In the genomic region with DNA sequence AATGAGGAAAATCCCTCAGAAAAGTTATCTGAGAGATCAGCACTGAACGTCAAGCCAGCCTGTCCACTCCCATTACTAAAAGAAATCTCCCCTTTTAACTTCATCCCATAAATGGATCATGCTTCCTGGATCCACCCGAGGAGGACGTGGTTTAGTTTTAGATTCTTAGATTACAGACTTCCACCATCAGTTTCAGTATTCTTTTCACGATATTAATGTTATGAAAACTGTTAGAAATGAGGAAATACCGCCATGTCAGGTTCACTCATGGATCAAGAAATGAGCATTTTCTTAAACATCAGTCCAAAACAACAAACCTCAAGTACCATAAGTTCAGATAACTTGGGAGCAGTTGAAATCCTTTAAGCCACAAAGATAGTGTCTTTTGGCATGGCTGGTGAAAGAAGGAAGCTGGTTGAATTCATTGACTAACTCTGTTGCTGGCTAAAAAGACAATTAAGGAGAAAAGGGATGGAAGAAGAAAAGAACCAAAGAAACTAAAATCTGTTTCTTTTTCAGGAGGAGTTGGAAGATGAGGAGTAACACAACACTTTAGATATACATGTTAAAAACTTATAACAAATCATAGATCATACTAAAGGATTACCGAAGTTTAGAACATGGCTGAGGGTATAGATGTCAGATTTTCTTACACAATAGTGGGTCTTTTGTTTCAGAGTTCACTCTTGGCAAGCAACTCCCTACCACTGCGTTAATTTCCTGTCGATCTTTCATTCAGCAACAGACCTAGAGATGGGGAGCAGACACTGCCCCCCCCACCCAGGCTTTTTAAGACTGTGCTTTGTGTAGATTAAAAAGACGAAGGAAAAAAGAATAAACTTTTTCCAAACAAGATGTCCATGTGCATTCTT, we compare ENCODE assay signal across 9 cellular contexts. TPM values are rescaled to one million over a fixed set of nuclear protein-coding genes. Genes with fewer than 3 reads are reported as not detected.
DNase-seq lines count a peak whose midpoint lies in the region; ATAC-seq, FAIRE-seq and TF ChIP-seq lines count a peak whose summit lies in the region.
"Had no signal": no experiment of that assay in that cellular context is flagged by ENCODE, and none has a peak within 500 bp of the region (broad histone marks: within the 10 kb centered on the region; RNA-seq: fewer than 3 reads in every experiment).

No MANE protein-coding gene starts in this region.

- POLR2A ChIA-PET in MCF 10A (lab: Yijun Ruan, JAX) = interaction anchor here (0.6 to 4.2 kb wide), 5 partner anchors 8 to 403 kb away, joined by 3 to 16 read pairs (median 4); no protein-coding TSS in a partner anchor

- H3K27me3 Mint-ChIP-seq in MCF 10A (ENCODE audit: insufficient read depth, unreplicated experiment) = no peaks in the 10 kb centered on the region
- H3K27me3 Mint-ChIP-seq: activated naive CD8-positive, alpha-beta T cell had no signal

- no peak overlapping the region for H3K4me3 ChIP-seq in Karpas-422 (ENCODE audit: low read length)
- peak overlapping the region in 1 of 2 donors; percentile 31 for H3K4me3 ChIP-seq in stomach smooth muscle (ENCODE audit: low read length in 2 of 2)

- H3K9me2 ChIP-seq in Karpas-422 (replicated peaks; ENCODE audit: insufficient read depth, low read length) = no peaks in the 10 kb centered on the region

- H3K9me3 ChIP-seq in Karpas-422 (ENCODE audit: low read length) (no peaks in the 10 kb centered on the region), stomach smooth muscle (ENCODE audit: control insufficient read depth in 2 of 2, low read length in 2 of 2) (no peaks in the 10 kb centered on the region)

- no peaks in the 10 kb centered on the region for H3K9me3 Mint-ChIP-seq in MCF 10A (ENCODE audit: unreplicated experiment)

- H3K27me3 ChIP-seq in Karpas-422 (ENCODE audit: low read length) = no peaks in the 10 kb centered on the region
- H3K27me3 ChIP-seq in stomach smooth muscle (ENCODE audit: control insufficient read depth in 1 of 2, insufficient read depth in 2 of 2, low read length in 2 of 2) = no peaks in the 10 kb centered on the region

- no peak for TF ChIP-seq POLR2A in GM12892 (IDR thresholded peaks at IDR 0.05; ENCODE audit: low read depth, low read length)

- peaks cover 31% of the 10 kb centered on the region for H3K79me2 ChIP-seq in Karpas-422 (ENCODE audit: low read length)

- CTCF ChIA-PET in MCF 10A (lab: Yijun Ruan, JAX) = interaction anchor here (0.5 to 1.6 kb wide), 3 partner anchors 8 to 44 kb away, joined by 3 to 4 read pairs (median 4); no protein-coding TSS in a partner anchor

- H3K36me3 ChIP-seq in Karpas-422 (ENCODE audit: insufficient read depth, low read length) (no peaks in the 10 kb centered on the region), stomach smooth muscle (ENCODE audit: control insufficient read depth in 2 of 2, insufficient read depth in 2 of 2, low read length in 2 of 2) (no peaks in the 10 kb centered on the region)

- H4K20me1 ChIP-seq in Karpas-422 (ENCODE audit: insufficient read depth, low read depth, low read length) = no peaks in the 10 kb centered on the region

- FAIRE-seq in GM12892 (lab: Jason Lieb, UNC) = no peak

- peak overlapping the region; percentile 24 for H3K4me2 ChIP-seq in Karpas-422 (ENCODE audit: low read depth, low read length, poor library complexity, severe bottlenecking)

- peak overlapping the region; percentile 38 for H3K4me3 Mint-ChIP-seq in MCF 10A (ENCODE audit: unreplicated experiment)
- H3K4me3 Mint-ChIP-seq: activated naive CD8-positive, alpha-beta T cell had no signal

- H3K27ac Mint-ChIP-seq in MCF 10A (ENCODE audit: low read depth, unreplicated experiment) = peak overlapping the region; percentile 61
- H3K27ac Mint-ChIP-seq: activated naive CD8-positive, alpha-beta T cell had no signal

- intact Hi-C loops in MCF 10A (cut with micrococcal nuclease) = loop anchor here (2.0 kb wide), 1 partner anchor 52 kb away; no protein-coding TSS in a partner anchor

- peaks cover 19% of the 10 kb centered on the region for H3K4me1 Mint-ChIP-seq in MCF 10A (ENCODE audit: insufficient read depth, unreplicated experiment)

- DNase-seq in Karpas-422 (no peak), MCF 10A (ENCODE audit: unreplicated experiment) (peak; percentile 58), iris pigment epithelial cell (ENCODE audit: low read depth) (peak; percentile 71), GM12892 (ENCODE audit: insufficient read length) (no peak), activated gamma-delta T cell (lab: John Stamatoyannopoulos, UW) (no peak)
- DNase-seq in stimulated activated naive CD8-positive, alpha-beta T cell treated with anti-CD3 and anti-CD28 coated beads, Interleukin-15, Interleukin-2, amounts not matched to agents 100 U/mL and 50 U/mL, for 24 hours = no peak

- H3K9ac ChIP-seq in Karpas-422 (ENCODE audit: low read length) = no peak overlapping the region
- H3K9ac ChIP-seq in stomach smooth muscle (ENCODE audit: low read length in 2 of 2) = peak overlapping the region; percentile 13 to 35

- no TSS peak for BruUV-seq in MCF 10A (replicated peaks; lab: Mats Ljungman, UMichigan)

- peaks cover 70% of the 10 kb centered on the region for H3K4me1 ChIP-seq in Karpas-422 (ENCODE audit: low read length)
- peaks cover 13% of the 10 kb centered on the region for H3K4me1 ChIP-seq in stomach smooth muscle (ENCODE audit: control insufficient read depth, insufficient read depth, low read length)

- H3K36me3 Mint-ChIP-seq in MCF 10A (ENCODE audit: insufficient read depth, unreplicated experiment) = no peaks in the 10 kb centered on the region
- H3K36me3 Mint-ChIP-seq: activated naive CD8-positive, alpha-beta T cell had no signal

- no peak overlapping the region for H2AFZ ChIP-seq in Karpas-422 (ENCODE audit: low read length)

- no peak for ATAC-seq in stimulated activated naive CD8-positive, alpha-beta T cell treated with anti-CD3 and anti-CD28 coated beads, Interleukin-15, Interleukin-2, amounts not matched to agents 100 U/mL and 50 U/mL, for 24 hours
- no peak for ATAC-seq in GM18517 (IDR thresholded peaks at IDR 0.05; ENCODE audit: unreplicated experiment)

- H3K27ac ChIP-seq in Karpas-422 (ENCODE audit: low read length) (peak overlapping the region; percentile 29), stomach smooth muscle (ENCODE audit: low read length) (peak overlapping the region; percentile 42)

- no peak for TF ChIP-seq CTCF in MCF 10A (IDR thresholded peaks at IDR 0.05; ENCODE audit: unreplicated experiment)

RNA-seq across cellular contexts. Expression of gene NFIA, which starts 50.1 kb away (rescaled TPM):
- 15.8 and 38.3 TPM in 2 replicates for total RNA-seq in Karpas-422 (2014; rRNA removed; shearing (Covaris generic); ENCODE audit: low replicate concordance)
- total RNA-seq in MCF 10A (2022) = 47.4 and 54.8 TPM in 2 replicates
- polyA plus RNA-seq in GM12892 (2012; ENCODE audit: missing spikeins) = not detected

Comparison
In these comparisons a context has a peak if more than half of its experiments do, and no peak if none do; other contexts are left out.
1. DNase-seq: peak in MCF 10A (single experiment) and iris pigment epithelial cell (single experiment); none in Karpas-422 (single experiment), GM12892 (single experiment), stimulated activated naive CD8-positive, alpha-beta T cell treated with anti-CD3 and anti-CD28 coated beads, Interleukin-15, Interleukin-2, amounts not matched to agents 100 U/mL and 50 U/mL, for 24 hours (single experiment) and activated gamma-delta T cell (single experiment).